ENCODE assay signal across 1 cellular context in the genomic region with DNA sequence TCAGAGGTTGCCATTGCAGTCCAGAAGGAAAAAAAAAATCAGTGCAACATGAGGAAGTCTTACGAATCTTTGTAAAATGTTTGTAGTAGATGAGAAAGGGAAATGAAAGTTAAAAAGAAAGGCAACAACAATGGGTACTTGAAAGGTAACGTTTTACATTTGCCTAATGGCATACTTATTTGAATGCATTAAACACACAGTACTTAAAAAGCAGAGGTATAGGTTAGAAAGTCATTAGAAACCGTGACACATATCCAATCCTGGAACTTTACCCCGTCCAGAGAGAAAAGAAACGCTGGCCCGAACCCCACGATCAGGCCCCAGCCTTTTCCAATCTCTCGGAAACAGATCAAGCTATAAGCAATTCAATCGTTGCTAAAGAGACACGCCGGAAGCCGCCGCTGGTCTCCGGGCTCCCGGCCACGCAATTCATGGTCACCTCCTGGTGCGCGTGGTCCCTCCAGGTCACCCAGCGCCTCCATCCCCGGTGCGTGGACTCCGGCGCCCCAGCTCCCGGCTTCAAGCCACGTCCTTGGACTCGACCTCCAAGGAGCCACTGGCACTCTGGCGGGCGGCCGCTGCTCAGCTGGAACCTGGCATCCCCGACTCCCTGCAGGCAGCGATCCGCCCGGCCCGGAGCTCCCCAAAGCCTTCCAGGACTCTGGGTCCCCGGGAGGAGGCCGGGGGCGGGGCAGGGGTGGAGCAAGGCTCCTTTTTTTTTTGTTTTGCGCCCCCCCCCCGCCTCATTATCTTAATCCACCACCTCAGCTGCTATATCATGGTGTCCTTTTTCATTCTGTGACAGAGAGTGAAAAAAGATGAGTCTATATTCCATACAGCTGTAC.
TF ChIP-seq lines count a peak whose summit lies in the region.

A gene (minus strand): TSS at position 663 of the 845 bp plus-strand sequence. CDS start 181 bp downstream, at position 482.

TF ChIP-seq in K562, 482 proteins besides CTCF, POLR2A, EP300 and RAD21 (continued from another document and continues in another):
- TF ChIP-seq, protein P1, sequence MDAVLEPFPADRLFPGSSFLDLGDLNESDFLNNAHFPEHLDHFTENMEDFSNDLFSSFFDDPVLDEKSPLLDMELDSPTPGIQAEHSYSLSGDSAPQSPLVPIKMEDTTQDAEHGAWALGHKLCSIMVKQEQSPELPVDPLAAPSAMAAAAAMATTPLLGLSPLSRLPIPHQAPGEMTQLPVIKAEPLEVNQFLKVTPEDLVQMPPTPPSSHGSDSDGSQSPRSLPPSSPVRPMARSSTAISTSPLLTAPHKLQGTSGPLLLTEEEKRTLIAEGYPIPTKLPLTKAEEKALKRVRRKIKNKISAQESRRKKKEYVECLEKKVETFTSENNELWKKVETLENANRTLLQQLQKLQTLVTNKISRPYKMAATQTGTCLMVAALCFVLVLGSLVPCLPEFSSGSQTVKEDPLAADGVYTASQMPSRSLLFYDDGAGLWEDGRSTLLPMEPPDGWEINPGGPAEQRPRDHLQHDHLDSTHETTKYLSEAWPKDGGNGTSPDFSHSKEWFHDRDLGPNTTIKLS (IDR thresholded peaks at IDR 0.05; ENCODE audit: borderline replicate concordance, low read depth) = 0 out of 2 replicates have a peak, but pooled peaks have one; percentile 54
- TF ChIP-seq, protein P2, sequence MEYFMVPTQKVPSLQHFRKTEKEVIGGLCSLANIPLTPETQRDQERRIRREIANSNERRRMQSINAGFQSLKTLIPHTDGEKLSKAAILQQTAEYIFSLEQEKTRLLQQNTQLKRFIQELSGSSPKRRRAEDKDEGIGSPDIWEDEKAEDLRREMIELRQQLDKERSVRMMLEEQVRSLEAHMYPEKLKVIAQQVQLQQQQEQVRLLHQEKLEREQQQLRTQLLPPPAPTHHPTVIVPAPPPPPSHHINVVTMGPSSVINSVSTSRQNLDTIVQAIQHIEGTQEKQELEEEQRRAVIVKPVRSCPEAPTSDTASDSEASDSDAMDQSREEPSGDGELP (CRISPR knock-in tag; IDR thresholded peaks at IDR 0.05; ENCODE audit: borderline replicate concordance) = peak; percentile 74; the same call in 1 of the 2 replicates
- TF ChIP-seq MTA3 (IDR thresholded peaks at IDR 0.05; ENCODE audit: borderline replicate concordance) = peak; percentile 51; the same call in 1 of the 2 replicates
- peak; percentile 95 for TF ChIP-seq POLR2G (IDR thresholded peaks at IDR 0.05; ENCODE audit: low read depth, low read length)
- peak; percentile 51 for TF ChIP-seq ETV1 (tag; conservative IDR thresholded peaks at IDR 0.05; ENCODE audit: low read depth)
- TF ChIP-seq, protein P3, sequence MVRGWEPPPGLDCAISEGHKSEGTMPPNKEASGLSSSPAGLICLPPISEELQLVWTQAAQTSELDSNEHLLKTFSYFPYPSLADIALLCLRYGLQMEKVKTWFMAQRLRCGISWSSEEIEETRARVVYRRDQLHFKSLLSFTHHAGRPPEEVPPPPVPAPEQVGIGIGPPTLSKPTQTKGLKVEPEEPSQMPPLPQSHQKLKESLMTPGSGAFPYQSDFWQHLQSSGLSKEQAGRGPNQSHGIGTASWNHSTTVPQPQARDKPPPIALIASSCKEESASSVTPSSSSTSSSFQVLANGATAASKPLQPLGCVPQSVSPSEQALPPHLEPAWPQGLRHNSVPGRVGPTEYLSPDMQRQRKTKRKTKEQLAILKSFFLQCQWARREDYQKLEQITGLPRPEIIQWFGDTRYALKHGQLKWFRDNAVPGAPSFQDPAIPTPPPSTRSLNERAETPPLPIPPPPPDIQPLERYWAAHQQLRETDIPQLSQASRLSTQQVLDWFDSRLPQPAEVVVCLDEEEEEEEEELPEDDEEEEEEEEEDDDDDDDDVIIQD (CRISPR knock-in tag; IDR thresholded peaks at IDR 0.05) = no peak
- peak; percentile 2; the same call in 1 of the 2 replicates for TF ChIP-seq NCOR1 (IDR thresholded peaks at IDR 0.05)
- TF ChIP-seq NFIX (CRISPR knock-in tag; IDR thresholded peaks at IDR 0.05; ENCODE audit: low read depth) = no peak
- no peak for TF ChIP-seq ZNF41 (CRISPR knock-in tag; conservative IDR thresholded peaks at IDR 0.05)
- TF ChIP-seq, protein P4, sequence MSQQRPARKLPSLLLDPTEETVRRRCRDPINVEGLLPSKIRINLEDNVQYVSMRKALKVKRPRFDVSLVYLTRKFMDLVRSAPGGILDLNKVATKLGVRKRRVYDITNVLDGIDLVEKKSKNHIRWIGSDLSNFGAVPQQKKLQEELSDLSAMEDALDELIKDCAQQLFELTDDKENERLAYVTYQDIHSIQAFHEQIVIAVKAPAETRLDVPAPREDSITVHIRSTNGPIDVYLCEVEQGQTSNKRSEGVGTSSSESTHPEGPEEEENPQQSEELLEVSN (IDR thresholded peaks at IDR 0.05; ENCODE audit: borderline replicate concordance in 1 of 2, extremely low read depth in 1 of 2, insufficient read depth in 1 of 2, insufficient read length in 1 of 2, low read depth in 1 of 2, low read length in 1 of 2, poor library complexity in 1 of 2, severe bottlenecking in 1 of 2) = peak in 1 of 2 experiments; percentile 9
- TF ChIP-seq, protein P5, sequence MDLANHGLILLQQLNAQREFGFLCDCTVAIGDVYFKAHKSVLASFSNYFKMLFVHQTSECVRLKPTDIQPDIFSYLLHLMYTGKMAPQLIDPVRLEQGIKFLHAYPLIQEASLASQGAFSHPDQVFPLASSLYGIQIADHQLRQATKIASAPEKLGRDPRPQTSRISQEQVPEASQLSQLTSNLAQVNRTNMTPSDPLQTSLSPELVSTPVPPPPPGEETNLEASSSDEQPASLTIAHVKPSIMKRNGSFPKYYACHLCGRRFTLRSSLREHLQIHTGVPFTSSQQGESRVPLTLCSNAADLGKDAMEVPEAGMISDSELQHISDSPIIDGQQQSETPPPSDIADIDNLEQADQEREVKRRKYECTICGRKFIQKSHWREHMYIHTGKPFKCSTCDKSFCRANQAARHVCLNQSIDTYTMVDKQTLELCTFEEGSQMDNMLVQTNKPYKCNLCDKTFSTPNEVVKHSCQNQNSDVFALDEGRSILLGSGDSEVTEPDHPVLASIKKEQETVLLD (IDR thresholded peaks at IDR 0.05) = peak; percentile 46; the same call in 1 of the 2 replicates
- TF ChIP-seq SAFB (IDR thresholded peaks at IDR 0.05; ENCODE audit: borderline replicate concordance, low read depth, low read length) = peak; percentile 64; the same call in 1 of the 2 replicates
- no peak for TF ChIP-seq ZNF436 (CRISPR knock-in tag; IDR thresholded peaks at IDR 0.05)
- TF ChIP-seq YY1 (IDR thresholded peaks at IDR 0.05; ENCODE audit: borderline replicate concordance in 1 of 3, control insufficient read depth in 1 of 3, extremely low read depth in 1 of 3, insufficient read depth in 3 of 3, insufficient read length in 1 of 3, insufficient replicate concordance in 2 of 3, low read depth in 1 of 3, low read length in 2 of 3) = peak in 1 of 3 experiments; percentile 57
- TF ChIP-seq, protein P6, sequence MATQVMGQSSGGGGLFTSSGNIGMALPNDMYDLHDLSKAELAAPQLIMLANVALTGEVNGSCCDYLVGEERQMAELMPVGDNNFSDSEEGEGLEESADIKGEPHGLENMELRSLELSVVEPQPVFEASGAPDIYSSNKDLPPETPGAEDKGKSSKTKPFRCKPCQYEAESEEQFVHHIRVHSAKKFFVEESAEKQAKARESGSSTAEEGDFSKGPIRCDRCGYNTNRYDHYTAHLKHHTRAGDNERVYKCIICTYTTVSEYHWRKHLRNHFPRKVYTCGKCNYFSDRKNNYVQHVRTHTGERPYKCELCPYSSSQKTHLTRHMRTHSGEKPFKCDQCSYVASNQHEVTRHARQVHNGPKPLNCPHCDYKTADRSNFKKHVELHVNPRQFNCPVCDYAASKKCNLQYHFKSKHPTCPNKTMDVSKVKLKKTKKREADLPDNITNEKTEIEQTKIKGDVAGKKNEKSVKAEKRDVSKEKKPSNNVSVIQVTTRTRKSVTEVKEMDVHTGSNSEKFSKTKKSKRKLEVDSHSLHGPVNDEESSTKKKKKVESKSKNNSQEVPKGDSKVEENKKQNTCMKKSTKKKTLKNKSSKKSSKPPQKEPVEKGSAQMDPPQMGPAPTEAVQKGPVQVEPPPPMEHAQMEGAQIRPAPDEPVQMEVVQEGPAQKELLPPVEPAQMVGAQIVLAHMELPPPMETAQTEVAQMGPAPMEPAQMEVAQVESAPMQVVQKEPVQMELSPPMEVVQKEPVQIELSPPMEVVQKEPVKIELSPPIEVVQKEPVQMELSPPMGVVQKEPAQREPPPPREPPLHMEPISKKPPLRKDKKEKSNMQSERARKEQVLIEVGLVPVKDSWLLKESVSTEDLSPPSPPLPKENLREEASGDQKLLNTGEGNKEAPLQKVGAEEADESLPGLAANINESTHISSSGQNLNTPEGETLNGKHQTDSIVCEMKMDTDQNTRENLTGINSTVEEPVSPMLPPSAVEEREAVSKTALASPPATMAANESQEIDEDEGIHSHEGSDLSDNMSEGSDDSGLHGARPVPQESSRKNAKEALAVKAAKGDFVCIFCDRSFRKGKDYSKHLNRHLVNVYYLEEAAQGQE (CRISPR knock-in tag; IDR thresholded peaks at IDR 0.05; ENCODE audit: low read depth) = 0 out of 2 replicates have a peak, but pooled peaks have one; percentile 29
- no peak for TF ChIP-seq TOE1 (IDR thresholded peaks at IDR 0.05; ENCODE audit: borderline replicate concordance)
- TF ChIP-seq TOE1 (CRISPR knock-in tag; IDR thresholded peaks at IDR 0.05; ENCODE audit: borderline replicate concordance, low read depth) = no peak
- TF ChIP-seq, protein P7, sequence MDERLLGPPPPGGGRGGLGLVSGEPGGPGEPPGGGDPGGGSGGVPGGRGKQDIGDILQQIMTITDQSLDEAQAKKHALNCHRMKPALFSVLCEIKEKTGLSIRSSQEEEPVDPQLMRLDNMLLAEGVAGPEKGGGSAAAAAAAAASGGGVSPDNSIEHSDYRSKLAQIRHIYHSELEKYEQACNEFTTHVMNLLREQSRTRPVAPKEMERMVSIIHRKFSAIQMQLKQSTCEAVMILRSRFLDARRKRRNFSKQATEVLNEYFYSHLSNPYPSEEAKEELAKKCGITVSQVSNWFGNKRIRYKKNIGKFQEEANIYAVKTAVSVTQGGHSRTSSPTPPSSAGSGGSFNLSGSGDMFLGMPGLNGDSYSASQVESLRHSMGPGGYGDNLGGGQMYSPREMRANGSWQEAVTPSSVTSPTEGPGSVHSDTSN (CRISPR knock-in tag; IDR thresholded peaks at IDR 0.05; ENCODE audit: low read depth) = no peak
- TF ChIP-seq, protein P7 (tag; conservative IDR thresholded peaks at IDR 0.05; ENCODE audit: low read depth) = 0 out of 2 replicates have a peak, but pooled peaks have one; percentile 7
- peak; percentile 65 for TF ChIP-seq CXXC5 (CRISPR knock-in tag; IDR thresholded peaks at IDR 0.05)
- TF ChIP-seq, protein P8, sequence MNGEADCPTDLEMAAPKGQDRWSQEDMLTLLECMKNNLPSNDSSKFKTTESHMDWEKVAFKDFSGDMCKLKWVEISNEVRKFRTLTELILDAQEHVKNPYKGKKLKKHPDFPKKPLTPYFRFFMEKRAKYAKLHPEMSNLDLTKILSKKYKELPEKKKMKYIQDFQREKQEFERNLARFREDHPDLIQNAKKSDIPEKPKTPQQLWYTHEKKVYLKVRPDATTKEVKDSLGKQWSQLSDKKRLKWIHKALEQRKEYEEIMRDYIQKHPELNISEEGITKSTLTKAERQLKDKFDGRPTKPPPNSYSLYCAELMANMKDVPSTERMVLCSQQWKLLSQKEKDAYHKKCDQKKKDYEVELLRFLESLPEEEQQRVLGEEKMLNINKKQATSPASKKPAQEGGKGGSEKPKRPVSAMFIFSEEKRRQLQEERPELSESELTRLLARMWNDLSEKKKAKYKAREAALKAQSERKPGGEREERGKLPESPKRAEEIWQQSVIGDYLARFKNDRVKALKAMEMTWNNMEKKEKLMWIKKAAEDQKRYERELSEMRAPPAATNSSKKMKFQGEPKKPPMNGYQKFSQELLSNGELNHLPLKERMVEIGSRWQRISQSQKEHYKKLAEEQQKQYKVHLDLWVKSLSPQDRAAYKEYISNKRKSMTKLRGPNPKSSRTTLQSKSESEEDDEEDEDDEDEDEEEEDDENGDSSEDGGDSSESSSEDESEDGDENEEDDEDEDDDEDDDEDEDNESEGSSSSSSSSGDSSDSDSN (IDR thresholded peaks at IDR 0.05; ENCODE audit: borderline replicate concordance in 1 of 2, low read depth in 2 of 2, low read length in 2 of 2) = peak; percentile 56 to 89; a peak in 2 of 4 replicates
- TF ChIP-seq KAT7 (CRISPR knock-in tag; IDR thresholded peaks at IDR 0.05; ENCODE audit: borderline replicate concordance) = 0 out of 2 replicates have a peak, but pooled peaks have one; percentile 21
- TF ChIP-seq ZNF347 (CRISPR knock-in tag; IDR thresholded peaks at IDR 0.05; ENCODE audit: low read depth) = no peak
- TF ChIP-seq RBFOX2 (IDR thresholded peaks at IDR 0.05; ENCODE audit: low read depth, low read length) = peak; percentile 92
- no peak for TF ChIP-seq ZNF75A (CRISPR knock-in tag; IDR thresholded peaks at IDR 0.05)
- TF ChIP-seq RNF2 (IDR thresholded peaks at IDR 0.05) = peak; percentile 41; the same call in 1 of the 2 replicates
- TF ChIP-seq, protein P9, sequence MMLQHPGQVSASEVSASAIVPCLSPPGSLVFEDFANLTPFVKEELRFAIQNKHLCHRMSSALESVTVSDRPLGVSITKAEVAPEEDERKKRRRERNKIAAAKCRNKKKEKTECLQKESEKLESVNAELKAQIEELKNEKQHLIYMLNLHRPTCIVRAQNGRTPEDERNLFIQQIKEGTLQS (IDR thresholded peaks at IDR 0.05) = peak; percentile 36; the same call in 1 of the 2 replicates
- TF ChIP-seq, protein P9 (CRISPR knock-in tag; conservative IDR thresholded peaks at IDR 0.05) = no peak
- TF ChIP-seq CBFA2T3 (IDR thresholded peaks at IDR 0.05) = peak; percentile 10; the same call in 1 of the 2 replicates
- no peak for TF ChIP-seq PHTF2 (CRISPR knock-in tag; IDR thresholded peaks at IDR 0.05)
- TF ChIP-seq ZNF282 (CRISPR knock-in tag; IDR thresholded peaks at IDR 0.05) = no peak
- peak; percentile 32 for TF ChIP-seq RBM22 (IDR thresholded peaks at IDR 0.05; ENCODE audit: low read depth, low read length, poor library complexity, severe bottlenecking)
- TF ChIP-seq POLR2B (IDR thresholded peaks at IDR 0.05; ENCODE audit: low read depth, partially characterized antibody) = peak; percentile 67
- no peak for TF ChIP-seq NFE2L1 (tag; IDR thresholded peaks at IDR 0.05; ENCODE audit: borderline replicate concordance, low read depth)
- TF ChIP-seq ZNF444 (CRISPR knock-in tag; IDR thresholded peaks at IDR 0.05) = no peak
- peak; percentile 67 for TF ChIP-seq CCNT2 (IDR thresholded peaks at IDR 0.05; ENCODE audit: borderline replicate concordance, extremely low read depth, insufficient read length, low read depth, low read length)
- no peak for TF ChIP-seq GTF2E2 (tag; IDR thresholded peaks at IDR 0.05)
- no peak for TF ChIP-seq ZNF232 (CRISPR knock-in tag; IDR thresholded peaks at IDR 0.05)
- peak; percentile 35; the same call in 1 of the 2 replicates for TF ChIP-seq ATF7 (IDR thresholded peaks at IDR 0.05)
- no peak for TF ChIP-seq GTF2A2 (tag; IDR thresholded peaks at IDR 0.05)
- peak in 1 of 2 experiments; percentile 40; a peak in 1 of 4 replicates for TF ChIP-seq KDM1A (IDR thresholded peaks at IDR 0.05)
- TF ChIP-seq CBX1 (IDR thresholded peaks at IDR 0.05; ENCODE audit: low read depth) = 0 out of 2 replicates have a peak, but pooled peaks have one; percentile 23
- no peak for TF ChIP-seq ZFPM2 (CRISPR knock-in tag; IDR thresholded peaks at IDR 0.05)
